In the genomic region with DNA sequence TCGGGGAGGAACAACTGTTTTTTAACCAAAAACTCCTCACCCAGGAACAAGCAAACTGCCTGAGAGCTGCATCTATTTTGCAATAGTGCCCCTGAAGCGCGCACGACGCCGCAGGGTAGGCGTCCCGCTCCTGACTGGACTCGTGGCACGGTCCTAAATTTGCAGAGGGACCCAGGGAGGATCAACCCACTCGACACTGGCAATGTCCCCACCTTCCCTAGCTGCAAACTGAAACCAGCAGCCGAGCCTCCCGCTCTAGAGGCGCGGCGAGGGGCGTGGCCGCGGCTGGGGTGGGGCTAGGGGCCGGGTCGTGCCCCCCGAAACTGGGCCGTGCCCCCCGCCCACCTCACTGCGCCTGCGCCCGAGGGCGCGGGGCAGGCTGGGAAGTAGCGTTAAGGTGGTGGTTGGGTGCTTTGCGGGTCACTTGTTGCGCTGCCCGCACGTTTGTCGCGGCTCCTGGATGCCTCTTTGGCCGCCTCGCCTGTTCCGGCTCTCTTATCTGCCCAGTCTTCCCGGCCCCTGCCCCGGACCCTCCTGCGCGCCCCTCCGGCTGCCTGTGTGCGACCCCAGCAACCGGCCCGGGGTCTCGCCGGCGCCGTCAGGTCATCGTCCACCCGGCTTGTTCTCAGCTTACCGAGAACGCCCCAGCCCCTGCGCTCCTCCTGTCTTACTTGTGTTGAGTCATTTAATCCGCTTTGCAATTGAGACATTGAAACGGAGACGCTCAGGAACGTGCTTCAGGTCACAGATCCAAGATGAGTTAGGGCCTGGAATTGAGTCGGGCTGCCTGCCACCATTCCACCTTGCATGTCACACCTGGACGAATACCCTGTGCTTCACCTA, we compare ENCODE assay signal across 1 cellular context.
TF ChIP-seq lines count a peak whose summit lies in the region.

No MANE protein-coding gene starts in this region.

TF ChIP-seq in HEK293, 187 proteins besides CTCF, POLR2A, EP300 and RAD21 (continued from another document and continues in another):
- TF ChIP-seq, protein P1, sequence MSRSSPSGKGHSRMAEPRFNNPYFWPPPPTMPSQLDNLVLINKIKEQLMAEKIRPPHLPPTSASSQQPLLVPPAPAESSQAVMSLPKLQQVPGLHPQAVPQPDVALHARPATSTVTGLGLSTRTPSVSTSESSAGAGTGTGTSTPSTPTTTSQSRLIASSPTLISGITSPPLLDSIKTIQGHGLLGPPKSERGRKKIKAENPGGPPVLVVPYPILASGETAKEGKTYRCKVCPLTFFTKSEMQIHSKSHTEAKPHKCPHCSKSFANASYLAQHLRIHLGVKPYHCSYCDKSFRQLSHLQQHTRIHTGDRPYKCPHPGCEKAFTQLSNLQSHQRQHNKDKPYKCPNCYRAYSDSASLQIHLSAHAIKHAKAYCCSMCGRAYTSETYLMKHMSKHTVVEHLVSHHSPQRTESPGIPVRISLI (tag by site-specific recombination; IDR thresholded peaks at IDR 0.05) = no peak; the same call in 1 of the 2 replicates
- TF ChIP-seq ZNF324 (tag by site-specific recombination; IDR thresholded peaks at IDR 0.05) = peak; percentile 96
- TF ChIP-seq ZSCAN16 (tag by site-specific recombination; IDR thresholded peaks at IDR 0.05) = peak; percentile 28
- TF ChIP-seq, protein P2, sequence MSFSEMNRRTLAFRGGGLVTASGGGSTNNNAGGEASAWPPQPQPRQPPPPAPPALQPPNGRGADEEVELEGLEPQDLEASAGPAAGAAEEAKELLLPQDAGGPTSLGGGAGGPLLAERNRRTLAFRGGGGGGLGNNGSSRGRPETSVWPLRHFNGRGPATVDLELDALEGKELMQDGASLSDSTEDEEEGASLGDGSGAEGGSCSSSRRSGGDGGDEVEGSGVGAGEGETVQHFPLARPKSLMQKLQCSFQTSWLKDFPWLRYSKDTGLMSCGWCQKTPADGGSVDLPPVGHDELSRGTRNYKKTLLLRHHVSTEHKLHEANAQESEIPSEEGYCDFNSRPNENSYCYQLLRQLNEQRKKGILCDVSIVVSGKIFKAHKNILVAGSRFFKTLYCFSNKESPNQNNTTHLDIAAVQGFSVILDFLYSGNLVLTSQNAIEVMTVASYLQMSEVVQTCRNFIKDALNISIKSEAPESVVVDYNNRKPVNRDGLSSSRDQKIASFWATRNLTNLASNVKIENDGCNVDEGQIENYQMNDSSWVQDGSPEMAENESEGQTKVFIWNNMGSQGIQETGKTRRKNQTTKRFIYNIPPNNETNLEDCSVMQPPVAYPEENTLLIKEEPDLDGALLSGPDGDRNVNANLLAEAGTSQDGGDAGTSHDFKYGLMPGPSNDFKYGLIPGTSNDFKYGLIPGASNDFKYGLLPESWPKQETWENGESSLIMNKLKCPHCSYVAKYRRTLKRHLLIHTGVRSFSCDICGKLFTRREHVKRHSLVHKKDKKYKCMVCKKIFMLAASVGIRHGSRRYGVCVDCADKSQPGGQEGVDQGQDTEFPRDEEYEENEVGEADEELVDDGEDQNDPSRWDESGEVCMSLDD (tag by site-specific recombination; IDR thresholded peaks at IDR 0.05) = peak; percentile 97
- no peak for TF ChIP-seq ZNF701 (tag by site-specific recombination; IDR thresholded peaks at IDR 0.05)
- TF ChIP-seq ZNF133 (tag by site-specific recombination; IDR thresholded peaks at IDR 0.05) = peak; percentile 51; the same call in 1 of the 2 replicates
- TF ChIP-seq ZNF155 (tag by site-specific recombination; IDR thresholded peaks at IDR 0.05) = no peak; the same call in 1 of the 2 replicates
- TF ChIP-seq SCRT2 (tag by site-specific recombination; IDR thresholded peaks at IDR 0.05) = peak; percentile 100
- TF ChIP-seq TCF7L2 (IDR thresholded peaks at IDR 0.05; ENCODE audit: borderline replicate concordance, low read depth, low read length) = no peak
- TF ChIP-seq, protein P3, sequence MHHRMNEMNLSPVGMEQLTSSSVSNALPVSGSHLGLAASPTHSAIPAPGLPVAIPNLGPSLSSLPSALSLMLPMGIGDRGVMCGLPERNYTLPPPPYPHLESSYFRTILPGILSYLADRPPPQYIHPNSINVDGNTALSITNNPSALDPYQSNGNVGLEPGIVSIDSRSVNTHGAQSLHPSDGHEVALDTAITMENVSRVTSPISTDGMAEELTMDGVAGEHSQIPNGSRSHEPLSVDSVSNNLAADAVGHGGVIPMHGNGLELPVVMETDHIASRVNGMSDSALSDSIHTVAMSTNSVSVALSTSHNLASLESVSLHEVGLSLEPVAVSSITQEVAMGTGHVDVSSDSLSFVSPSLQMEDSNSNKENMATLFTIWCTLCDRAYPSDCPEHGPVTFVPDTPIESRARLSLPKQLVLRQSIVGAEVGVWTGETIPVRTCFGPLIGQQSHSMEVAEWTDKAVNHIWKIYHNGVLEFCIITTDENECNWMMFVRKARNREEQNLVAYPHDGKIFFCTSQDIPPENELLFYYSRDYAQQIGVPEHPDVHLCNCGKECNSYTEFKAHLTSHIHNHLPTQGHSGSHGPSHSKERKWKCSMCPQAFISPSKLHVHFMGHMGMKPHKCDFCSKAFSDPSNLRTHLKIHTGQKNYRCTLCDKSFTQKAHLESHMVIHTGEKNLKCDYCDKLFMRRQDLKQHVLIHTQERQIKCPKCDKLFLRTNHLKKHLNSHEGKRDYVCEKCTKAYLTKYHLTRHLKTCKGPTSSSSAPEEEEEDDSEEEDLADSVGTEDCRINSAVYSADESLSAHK (tag by site-specific recombination; IDR thresholded peaks at IDR 0.05) = peak; percentile 64
- TF ChIP-seq ZNF48 (tag by site-specific recombination; IDR thresholded peaks at IDR 0.05) = no peak
- no peak for TF ChIP-seq ZNF248 (tag by site-specific recombination; IDR thresholded peaks at IDR 0.05)
- no peak for TF ChIP-seq RBAK (tag by site-specific recombination; IDR thresholded peaks at IDR 0.05)
- TF ChIP-seq OSR2 (tag by site-specific recombination; IDR thresholded peaks at IDR 0.05) = peak; percentile 61; the same call in 1 of the 2 replicates
- TF ChIP-seq ZNF530 (tag by site-specific recombination; IDR thresholded peaks at IDR 0.05; ENCODE audit: low read depth) = no peak
- TF ChIP-seq ZNF302 (tag by site-specific recombination; IDR thresholded peaks at IDR 0.05; ENCODE audit: low read depth) = no peak
- TF ChIP-seq, protein P4, sequence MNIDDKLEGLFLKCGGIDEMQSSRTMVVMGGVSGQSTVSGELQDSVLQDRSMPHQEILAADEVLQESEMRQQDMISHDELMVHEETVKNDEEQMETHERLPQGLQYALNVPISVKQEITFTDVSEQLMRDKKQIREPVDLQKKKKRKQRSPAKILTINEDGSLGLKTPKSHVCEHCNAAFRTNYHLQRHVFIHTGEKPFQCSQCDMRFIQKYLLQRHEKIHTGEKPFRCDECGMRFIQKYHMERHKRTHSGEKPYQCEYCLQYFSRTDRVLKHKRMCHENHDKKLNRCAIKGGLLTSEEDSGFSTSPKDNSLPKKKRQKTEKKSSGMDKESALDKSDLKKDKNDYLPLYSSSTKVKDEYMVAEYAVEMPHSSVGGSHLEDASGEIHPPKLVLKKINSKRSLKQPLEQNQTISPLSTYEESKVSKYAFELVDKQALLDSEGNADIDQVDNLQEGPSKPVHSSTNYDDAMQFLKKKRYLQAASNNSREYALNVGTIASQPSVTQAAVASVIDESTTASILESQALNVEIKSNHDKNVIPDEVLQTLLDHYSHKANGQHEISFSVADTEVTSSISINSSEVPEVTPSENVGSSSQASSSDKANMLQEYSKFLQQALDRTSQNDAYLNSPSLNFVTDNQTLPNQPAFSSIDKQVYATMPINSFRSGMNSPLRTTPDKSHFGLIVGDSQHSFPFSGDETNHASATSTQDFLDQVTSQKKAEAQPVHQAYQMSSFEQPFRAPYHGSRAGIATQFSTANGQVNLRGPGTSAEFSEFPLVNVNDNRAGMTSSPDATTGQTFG (tag by site-specific recombination; IDR thresholded peaks at IDR 0.05; ENCODE audit: borderline replicate concordance) = no peak
- TF ChIP-seq, protein P5, sequence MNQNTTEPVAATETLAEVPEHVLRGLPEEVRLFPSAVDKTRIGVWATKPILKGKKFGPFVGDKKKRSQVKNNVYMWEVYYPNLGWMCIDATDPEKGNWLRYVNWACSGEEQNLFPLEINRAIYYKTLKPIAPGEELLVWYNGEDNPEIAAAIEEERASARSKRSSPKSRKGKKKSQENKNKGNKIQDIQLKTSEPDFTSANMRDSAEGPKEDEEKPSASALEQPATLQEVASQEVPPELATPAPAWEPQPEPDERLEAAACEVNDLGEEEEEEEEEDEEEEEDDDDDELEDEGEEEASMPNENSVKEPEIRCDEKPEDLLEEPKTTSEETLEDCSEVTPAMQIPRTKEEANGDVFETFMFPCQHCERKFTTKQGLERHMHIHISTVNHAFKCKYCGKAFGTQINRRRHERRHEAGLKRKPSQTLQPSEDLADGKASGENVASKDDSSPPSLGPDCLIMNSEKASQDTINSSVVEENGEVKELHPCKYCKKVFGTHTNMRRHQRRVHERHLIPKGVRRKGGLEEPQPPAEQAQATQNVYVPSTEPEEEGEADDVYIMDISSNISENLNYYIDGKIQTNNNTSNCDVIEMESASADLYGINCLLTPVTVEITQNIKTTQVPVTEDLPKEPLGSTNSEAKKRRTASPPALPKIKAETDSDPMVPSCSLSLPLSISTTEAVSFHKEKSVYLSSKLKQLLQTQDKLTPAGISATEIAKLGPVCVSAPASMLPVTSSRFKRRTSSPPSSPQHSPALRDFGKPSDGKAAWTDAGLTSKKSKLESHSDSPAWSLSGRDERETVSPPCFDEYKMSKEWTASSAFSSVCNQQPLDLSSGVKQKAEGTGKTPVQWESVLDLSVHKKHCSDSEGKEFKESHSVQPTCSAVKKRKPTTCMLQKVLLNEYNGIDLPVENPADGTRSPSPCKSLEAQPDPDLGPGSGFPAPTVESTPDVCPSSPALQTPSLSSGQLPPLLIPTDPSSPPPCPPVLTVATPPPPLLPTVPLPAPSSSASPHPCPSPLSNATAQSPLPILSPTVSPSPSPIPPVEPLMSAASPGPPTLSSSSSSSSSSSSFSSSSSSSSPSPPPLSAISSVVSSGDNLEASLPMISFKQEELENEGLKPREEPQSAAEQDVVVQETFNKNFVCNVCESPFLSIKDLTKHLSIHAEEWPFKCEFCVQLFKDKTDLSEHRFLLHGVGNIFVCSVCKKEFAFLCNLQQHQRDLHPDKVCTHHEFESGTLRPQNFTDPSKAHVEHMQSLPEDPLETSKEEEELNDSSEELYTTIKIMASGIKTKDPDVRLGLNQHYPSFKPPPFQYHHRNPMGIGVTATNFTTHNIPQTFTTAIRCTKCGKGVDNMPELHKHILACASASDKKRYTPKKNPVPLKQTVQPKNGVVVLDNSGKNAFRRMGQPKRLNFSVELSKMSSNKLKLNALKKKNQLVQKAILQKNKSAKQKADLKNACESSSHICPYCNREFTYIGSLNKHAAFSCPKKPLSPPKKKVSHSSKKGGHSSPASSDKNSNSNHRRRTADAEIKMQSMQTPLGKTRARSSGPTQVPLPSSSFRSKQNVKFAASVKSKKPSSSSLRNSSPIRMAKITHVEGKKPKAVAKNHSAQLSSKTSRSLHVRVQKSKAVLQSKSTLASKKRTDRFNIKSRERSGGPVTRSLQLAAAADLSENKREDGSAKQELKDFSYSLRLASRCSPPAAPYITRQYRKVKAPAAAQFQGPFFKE (tag by site-specific recombination; IDR thresholded peaks at IDR 0.05; ENCODE audit: borderline replicate concordance) = 0 out of 2 replicates have a peak, but pooled peaks have one; percentile 37
- TF ChIP-seq, protein P6, sequence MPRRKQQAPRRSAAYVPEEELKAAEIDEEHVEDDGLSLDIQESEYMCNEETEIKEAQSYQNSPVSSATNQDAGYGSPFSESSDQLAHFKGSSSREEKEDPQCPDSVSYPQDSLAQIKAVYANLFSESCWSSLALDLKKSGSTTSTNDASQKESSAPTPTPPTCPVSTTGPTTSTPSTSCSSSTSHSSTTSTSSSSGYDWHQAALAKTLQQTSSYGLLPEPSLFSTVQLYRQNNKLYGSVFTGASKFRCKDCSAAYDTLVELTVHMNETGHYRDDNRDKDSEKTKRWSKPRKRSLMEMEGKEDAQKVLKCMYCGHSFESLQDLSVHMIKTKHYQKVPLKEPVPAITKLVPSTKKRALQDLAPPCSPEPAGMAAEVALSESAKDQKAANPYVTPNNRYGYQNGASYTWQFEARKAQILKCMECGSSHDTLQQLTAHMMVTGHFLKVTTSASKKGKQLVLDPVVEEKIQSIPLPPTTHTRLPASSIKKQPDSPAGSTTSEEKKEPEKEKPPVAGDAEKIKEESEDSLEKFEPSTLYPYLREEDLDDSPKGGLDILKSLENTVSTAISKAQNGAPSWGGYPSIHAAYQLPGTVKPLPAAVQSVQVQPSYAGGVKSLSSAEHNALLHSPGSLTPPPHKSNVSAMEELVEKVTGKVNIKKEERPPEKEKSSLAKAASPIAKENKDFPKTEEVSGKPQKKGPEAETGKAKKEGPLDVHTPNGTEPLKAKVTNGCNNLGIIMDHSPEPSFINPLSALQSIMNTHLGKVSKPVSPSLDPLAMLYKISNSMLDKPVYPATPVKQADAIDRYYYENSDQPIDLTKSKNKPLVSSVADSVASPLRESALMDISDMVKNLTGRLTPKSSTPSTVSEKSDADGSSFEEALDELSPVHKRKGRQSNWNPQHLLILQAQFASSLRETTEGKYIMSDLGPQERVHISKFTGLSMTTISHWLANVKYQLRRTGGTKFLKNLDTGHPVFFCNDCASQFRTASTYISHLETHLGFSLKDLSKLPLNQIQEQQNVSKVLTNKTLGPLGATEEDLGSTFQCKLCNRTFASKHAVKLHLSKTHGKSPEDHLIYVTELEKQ (tag by site-specific recombination; IDR thresholded peaks at IDR 0.05; ENCODE audit: borderline replicate concordance) = peak; percentile 82; the same call in 1 of the 2 replicates
- TF ChIP-seq, protein P7, sequence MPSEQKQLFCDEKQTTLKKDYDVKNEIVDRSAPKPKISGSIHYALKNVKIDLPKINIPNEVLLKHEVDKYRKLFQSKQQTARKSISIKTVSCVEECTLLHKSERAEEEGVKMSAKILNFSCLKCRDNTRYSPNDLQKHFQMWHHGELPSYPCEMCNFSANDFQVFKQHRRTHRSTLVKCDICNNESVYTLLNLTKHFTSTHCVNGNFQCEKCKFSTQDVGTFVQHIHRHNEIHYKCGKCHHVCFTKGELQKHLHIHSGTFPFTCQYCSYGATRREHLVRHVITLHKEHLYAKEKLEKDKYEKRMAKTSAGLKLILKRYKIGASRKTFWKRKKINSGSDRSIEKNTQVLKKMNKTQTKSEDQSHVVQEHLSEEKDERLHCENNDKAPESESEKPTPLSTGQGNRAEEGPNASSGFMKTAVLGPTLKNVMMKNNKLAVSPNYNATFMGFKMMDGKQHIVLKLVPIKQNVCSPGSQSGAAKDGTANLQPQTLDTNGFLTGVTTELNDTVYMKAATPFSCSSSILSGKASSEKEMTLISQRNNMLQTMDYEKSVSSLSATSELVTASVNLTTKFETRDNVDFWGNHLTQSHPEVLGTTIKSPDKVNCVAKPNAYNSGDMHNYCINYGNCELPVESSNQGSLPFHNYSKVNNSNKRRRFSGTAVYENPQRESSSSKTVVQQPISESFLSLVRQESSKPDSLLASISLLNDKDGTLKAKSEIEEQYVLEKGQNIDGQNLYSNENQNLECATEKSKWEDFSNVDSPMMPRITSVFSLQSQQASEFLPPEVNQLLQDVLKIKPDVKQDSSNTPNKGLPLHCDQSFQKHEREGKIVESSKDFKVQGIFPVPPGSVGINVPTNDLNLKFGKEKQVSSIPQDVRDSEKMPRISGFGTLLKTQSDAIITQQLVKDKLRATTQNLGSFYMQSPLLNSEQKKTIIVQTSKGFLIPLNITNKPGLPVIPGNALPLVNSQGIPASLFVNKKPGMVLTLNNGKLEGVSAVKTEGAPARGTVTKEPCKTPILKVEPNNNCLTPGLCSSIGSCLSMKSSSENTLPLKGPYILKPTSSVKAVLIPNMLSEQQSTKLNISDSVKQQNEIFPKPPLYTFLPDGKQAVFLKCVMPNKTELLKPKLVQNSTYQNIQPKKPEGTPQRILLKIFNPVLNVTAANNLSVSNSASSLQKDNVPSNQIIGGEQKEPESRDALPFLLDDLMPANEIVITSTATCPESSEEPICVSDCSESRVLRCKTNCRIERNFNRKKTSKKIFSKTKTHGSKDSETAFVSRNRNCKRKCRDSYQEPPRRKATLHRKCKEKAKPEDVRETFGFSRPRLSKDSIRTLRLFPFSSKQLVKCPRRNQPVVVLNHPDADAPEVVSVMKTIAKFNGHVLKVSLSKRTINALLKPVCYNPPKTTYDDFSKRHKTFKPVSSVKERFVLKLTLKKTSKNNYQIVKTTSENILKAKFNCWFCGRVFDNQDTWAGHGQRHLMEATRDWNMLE (tag by site-specific recombination; conservative IDR thresholded peaks at IDR 0.05; ENCODE audit: low read depth) = peak; percentile 33; the same call in 1 of the 2 replicates
- TF ChIP-seq ZNF157 (tag by site-specific recombination; IDR thresholded peaks at IDR 0.05) = no peak
- TF ChIP-seq GFI1B (tag by site-specific recombination; IDR thresholded peaks at IDR 0.05) = peak; percentile 70; the same call in 1 of the 2 replicates
